In genomic region chr7:13476881-13477444, GRCh38 we compare ENCODE assay signal across 1 cellular context.
TF ChIP-seq lines count a peak whose summit lies in the region.

No MANE protein-coding gene starts in this region.

TF ChIP-seq in SK-N-SH, 30 proteins besides CTCF, POLR2A, EP300 and RAD21 (continued from another document):
- TF ChIP-seq USF2 (IDR thresholded peaks at IDR 0.05; ENCODE audit: borderline replicate concordance, low read depth, low read length) (no peak), FOXM1 (IDR thresholded peaks at IDR 0.05; ENCODE audit: low read depth) (no peak), GABPA (IDR thresholded peaks at IDR 0.05; ENCODE audit: low read depth) (no peak), IRF3 (IDR thresholded peaks at IDR 0.05; ENCODE audit: low read depth, low read length) (no peak), TEAD4 (IDR thresholded peaks at IDR 0.05; ENCODE audit: borderline replicate concordance, insufficient read depth) (no peak), USF1 (IDR thresholded peaks at IDR 0.05; ENCODE audit: borderline replicate concordance, low read depth) (no peak)
